1 cellular context compared by ENCODE assay signal in genomic region chr5:112933651-112934365, GRCh38.
TF ChIP-seq lines count a peak whose summit lies in the region.

No MANE protein-coding gene starts in this region.

TF ChIP-seq in IMR-90, 13 proteins besides CTCF, POLR2A, EP300 and RAD21:
- TF ChIP-seq MXI1 (IDR thresholded peaks at IDR 0.05; ENCODE audit: borderline replicate concordance, low read depth, low read length) (no peak), FOS (IDR thresholded peaks at IDR 0.05; ENCODE audit: low read depth, low read length) (peak; percentile 26; the same call in 1 of the 2 replicates), CEBPB (IDR thresholded peaks at IDR 0.05; ENCODE audit: low read depth, low read length) (peak; percentile 36)
